Comparison of ENCODE assay signal across 10 cellular contexts in genomic region chr1:67013573-67013972, GRCh38. TPM values are rescaled to one million over a fixed set of nuclear protein-coding genes. Genes with fewer than 3 reads are reported as not detected.
DNase-seq lines count a peak whose midpoint lies in the region; ATAC-seq and TF ChIP-seq lines count a peak whose summit lies in the region.
"Had no signal": no experiment of that assay in that cellular context is flagged by ENCODE, and none has a peak within 500 bp of the region (broad histone marks: within the 10 kb centered on the region; RNA-seq: fewer than 3 reads in every experiment).

No MANE protein-coding gene starts in this region.

- no peaks in the 10 kb centered on the region for H3K9me2 ChIP-seq in PC-3 (replicated peaks; ENCODE audit: low read length)

- intact Hi-C loops in PC-3 (cut with micrococcal nuclease) = no loop called here

- H3K79me2 ChIP-seq in PC-3 (ENCODE audit: low read length) = no peaks in the 10 kb centered on the region

- peaks cover 25 to 62% (median 35%) of the 10 kb centered on the region in 3 donors for H3K36me3 Mint-ChIP-seq in CD8-positive, alpha-beta memory T cell
- peaks cover 12 to 36% (median 23%) of the 10 kb centered on the region in 3 donors for H3K36me3 Mint-ChIP-seq in immature natural killer cell

- no peaks in the 10 kb centered on the region for H3K9me3 ChIP-seq in CD8-positive, alpha-beta memory T cell (ENCODE audit: low read length)
- no peaks in the 10 kb centered on the region for H3K9me3 ChIP-seq in PC-3 (ENCODE audit: low read length)

- H3K4me3 ChIP-seq in CD8-positive, alpha-beta memory T cell (ENCODE audit: low read length) = no peak overlapping the region
- H3K4me3 ChIP-seq in PC-3 (ENCODE audit: low read length) = no peak overlapping the region
- H3K4me3 ChIP-seq in foreskin fibroblast (ENCODE audit: low read depth in 1 of 2, low read length in 2 of 2) = no peak overlapping the region

- TF ChIP-seq CTCF in PC-3 (conservative IDR thresholded peaks at IDR 0.05; ENCODE audit: low read depth, low read length) (no peak), foreskin fibroblast (IDR thresholded peaks at IDR 0.05; ENCODE audit: low read depth, low read length) (no peak)

- H3K27ac ChIP-seq in CD8-positive, alpha-beta memory T cell (ENCODE audit: low read depth, low read length) = no peak overlapping the region
- H3K27ac ChIP-seq in PC-3 (ENCODE audit: low read length) = no peak overlapping the region

- peaks cover 3 to 4% (median 4%) of the 10 kb centered on the region in 3 donors for H3K4me1 Mint-ChIP-seq in CD8-positive, alpha-beta memory T cell
- peaks cover 0 to 2% of the 10 kb centered on the region in 2 donors for H3K4me1 Mint-ChIP-seq in immature natural killer cell

- H3K9ac ChIP-seq in PC-3 (ENCODE audit: low read length) = no peak overlapping the region

- H4K20me1 ChIP-seq in PC-3 (ENCODE audit: low read length) = no peaks in the 10 kb centered on the region

- no peaks in the 10 kb centered on the region for H3K4me1 ChIP-seq in CD8-positive, alpha-beta memory T cell (ENCODE audit: insufficient read depth, low read length)
- H3K4me1 ChIP-seq in PC-3 (ENCODE audit: insufficient read depth, low read length) = no peaks in the 10 kb centered on the region

- H2AFZ ChIP-seq in PC-3 (ENCODE audit: low read length) = no peak overlapping the region

- ATAC-seq in GM19463 (IDR thresholded peaks at IDR 0.05; ENCODE audit: unreplicated experiment) = peak; percentile 65
- ATAC-seq in PC-3 = peak; percentile 79
- no peak for ATAC-seq in GM18519 (IDR thresholded peaks at IDR 0.05; ENCODE audit: low FRiP score, unreplicated experiment)
- no peak for ATAC-seq in HG02970 (IDR thresholded peaks at IDR 0.05; ENCODE audit: low FRiP score, unreplicated experiment)
- ATAC-seq: left cardiac atrium had no signal

- no peaks in the 10 kb centered on the region for H3K27me3 ChIP-seq in CD8-positive, alpha-beta memory T cell (ENCODE audit: insufficient read depth, low read length, poor library complexity, severe bottlenecking)
- no peaks in the 10 kb centered on the region for H3K27me3 ChIP-seq in PC-3 (ENCODE audit: low read length)

- H3K36me3 ChIP-seq in CD8-positive, alpha-beta memory T cell (ENCODE audit: insufficient read depth, low read length) = peaks cover 6% of the 10 kb centered on the region
- no peaks in the 10 kb centered on the region for H3K36me3 ChIP-seq in PC-3 (ENCODE audit: low read depth, low read length)

- no peak overlapping the region for H3K4me2 ChIP-seq in PC-3 (ENCODE audit: low read length)

- no peaks in the 10 kb centered on the region for H3K27me3 Mint-ChIP-seq in CD8-positive, alpha-beta memory T cell
- H3K27me3 Mint-ChIP-seq in immature natural killer cell (ENCODE audit: low read depth in 3 of 3) = peaks cover 0 to 2% (median 0%) of the 10 kb centered on the region in 3 donors

- no peak overlapping the region for H3K4me3 Mint-ChIP-seq in CD8-positive, alpha-beta memory T cell
- no peak overlapping the region for H3K4me3 Mint-ChIP-seq in immature natural killer cell

- POLR2A ChIA-PET in CD8-positive, alpha-beta memory T cell (lab: Charles Lee) = no interaction called here
- POLR2A ChIA-PET in PC-3 (lab: Charles Lee; ENCODE audit: unreplicated experiment) = no interaction called here

- no peak for DNase-seq in CD8-positive, alpha-beta memory T cell
- DNase-seq in PC-3 (peak; percentile 41), foreskin fibroblast (peak; percentile 26 to 55), immature natural killer cell (no peak), DMS114 treated with DMSO at 0.1 percent for 48 hours (lab: John Stamatoyannopoulos, UW; ENCODE audit: unreplicated experiment) (no peak)
- DNase-seq: left cardiac atrium, NCI-H2029 treated with DMSO at 0.1 percent for 48 hours had no signal

- no peaks in the 10 kb centered on the region for H3F3A ChIP-seq in PC-3 (ENCODE audit: low read length, unreplicated experiment)

- peaks cover 0 to 3% (median 0%) of the 10 kb centered on the region in 5 donors for H3K9me3 Mint-ChIP-seq in CD8-positive, alpha-beta memory T cell
- H3K9me3 Mint-ChIP-seq in immature natural killer cell = no peaks in the 10 kb centered on the region

- peak overlapping the region in 5 of 8 donors; percentile 10 to 46 (median 18) for H3K27ac Mint-ChIP-seq in CD8-positive, alpha-beta memory T cell
- H3K27ac Mint-ChIP-seq in immature natural killer cell = peak overlapping the region in 1 of 6 donors; percentile 18

- CTCF ChIA-PET in CD8-positive, alpha-beta memory T cell (lab: Charles Lee) = no interaction called here
- CTCF ChIA-PET in PC-3 (lab: Charles Lee) = no interaction called here

- BruUV-seq in PC-3 (replicated peaks; lab: Mats Ljungman, UMichigan) = no TSS peak

RNA-seq across cellular contexts. Expression of gene SLC35D1, which starts 40.4 kb away (rescaled TPM):
- 10 to 100 TPM; 17.0 to 17.5 TPM for total RNA-seq in CD8-positive, alpha-beta memory T cell
- 4.1 TPM for polyA plus RNA-seq in CD8-positive, alpha-beta memory T cell
- 5.3 and 6.1 TPM in 2 replicates for total RNA-seq in PC-3 (2014; rRNA removed)
- polyA plus RNA-seq in immature natural killer cell = 1 to 10 TPM; 1.2 to 3.7 (median 3.1) TPM

Comparison
In these comparisons a context has a peak if more than half of its experiments do, and no peak if none do; other contexts are left out.
1. DNase-seq: peak in PC-3 (single experiment) and foreskin fibroblast (2 of 2); none in CD8-positive, alpha-beta memory T cell (0 of 5), immature natural killer cell (0 of 3) and DMS114 treated with DMSO at 0.1 percent for 48 hours (single experiment).
2. ATAC-seq: peak in GM19463 (single experiment) and PC-3 (single experiment); none in GM18519 (single experiment) and HG02970 (single experiment).